ENCODE assay signal across 24 cellular contexts in genomic region chr6:70325009-70325408, GRCh38. TPM values are rescaled to one million over a fixed set of nuclear protein-coding genes. Genes with fewer than 3 reads are reported as not detected.
DNase-seq lines count a peak whose midpoint lies in the region; ATAC-seq, FAIRE-seq and TF ChIP-seq lines count a peak whose summit lies in the region.
"Had no signal": no experiment of that assay in that cellular context is flagged by ENCODE, and none has a peak within 500 bp of the region (broad histone marks: within the 10 kb centered on the region; RNA-seq: fewer than 3 reads in every experiment).

No MANE protein-coding gene starts in this region.

- no peak overlapping the region for H3K4me3 ChIP-seq in BLaER1 treated with 17β-estradiol and CSF1 and Interleukin-3, amounts not matched to agents 10 nM and 100 nM
- no peak overlapping the region for H3K4me3 ChIP-seq in Loucy (ENCODE audit: low read length, poor library complexity, severe bottlenecking)
- H3K4me3 ChIP-seq: A549, GM12878 had no signal

- no peak overlapping the region for H3K4me3 Mint-ChIP-seq in mesothelial cell of epicardium
- H3K4me3 Mint-ChIP-seq: CD4-positive, CD25-positive, alpha-beta regulatory T cell; CD8-positive, alpha-beta T cell had no signal

- no peaks in the 10 kb centered on the region for H3K79me2 ChIP-seq in Loucy (ENCODE audit: insufficient read depth, low read length)

- H4K20me1 ChIP-seq in BLaER1 treated with 17β-estradiol and CSF1 and Interleukin-3, amounts not matched to agents 10 nM and 100 nM: no peaks in the 10 kb centered on the region
- no peaks in the 10 kb centered on the region for H4K20me1 ChIP-seq in Loucy (ENCODE audit: insufficient read depth, low read length, poor library complexity, severe bottlenecking)

- no peaks in the 10 kb centered on the region for H3K36me3 Mint-ChIP-seq in mesothelial cell of epicardium
- H3K36me3 Mint-ChIP-seq: CD4-positive, CD25-positive, alpha-beta regulatory T cell; CD8-positive, alpha-beta T cell had no signal

- TF ChIP-seq CTCF in Loucy (conservative IDR thresholded peaks at IDR 0.05; ENCODE audit: low read length) (no peak), mesothelial cell of epicardium (IDR thresholded peaks at IDR 0.05; ENCODE audit: unreplicated experiment) (no peak)

- peak overlapping the region; percentile 78 for H2AFZ ChIP-seq in Loucy (ENCODE audit: low read length)

- H3K9me3 Mint-ChIP-seq in mesothelial cell of epicardium: no peaks in the 10 kb centered on the region
- H3K9me3 Mint-ChIP-seq: CD4-positive, CD25-positive, alpha-beta regulatory T cell; CD8-positive, alpha-beta T cell had no signal

- H3K9ac ChIP-seq in BLaER1 treated with 17β-estradiol and CSF1 and Interleukin-3, amounts not matched to agents 10 nM and 100 nM: no peak overlapping the region
- H3K9ac ChIP-seq in Loucy (ENCODE audit: low read depth, low read length, poor library complexity, severe bottlenecking): no peak overlapping the region

- no peak for ATAC-seq in GM18517 (IDR thresholded peaks at IDR 0.05; ENCODE audit: unreplicated experiment)
- no peak for ATAC-seq in HG03280 (IDR thresholded peaks at IDR 0.05; ENCODE audit: unreplicated experiment)
- ATAC-seq: A549; CD8-positive, alpha-beta T cell; GM12878 had no signal

- H3K9me3 ChIP-seq in BLaER1 treated with 17β-estradiol and CSF1 and Interleukin-3, amounts not matched to agents 10 nM and 100 nM (replicated peaks in 1 of 11): no peaks in the 10 kb centered on the region
- no peaks in the 10 kb centered on the region for H3K9me3 ChIP-seq in Loucy (ENCODE audit: insufficient read depth, low read depth, low read length)
- H3K9me3 ChIP-seq: A549, BE2C, Caco-2 had no signal

- H3K4me1 Mint-ChIP-seq in mesothelial cell of epicardium: peaks cover 19% of the 10 kb centered on the region
- H3K4me1 Mint-ChIP-seq: CD4-positive, CD25-positive, alpha-beta regulatory T cell had no signal

- FAIRE-seq in GM19239 (lab: Jason Lieb, UNC): no peak
- FAIRE-seq: A549, GM12878, H54 had no signal

- peaks cover 0 to 19% (median 8%) of the 10 kb centered on the region in 10 experiments; a peak in 9 of 20 replicates for H3K4me1 ChIP-seq in BLaER1 treated with 17β-estradiol and CSF1 and Interleukin-3, amounts not matched to agents 10 nM and 100 nM
- H3K4me1 ChIP-seq in Loucy (ENCODE audit: insufficient read depth, low read length, poor library complexity, severe bottlenecking): peaks cover 27% of the 10 kb centered on the region
- H3K4me1 ChIP-seq: A549, BE2C, Caco-2 had no signal

- H3F3A ChIP-seq in Loucy (ENCODE audit: low read depth): no peaks in the 10 kb centered on the region

- peak overlapping the region; percentile 85 for H3K27ac Mint-ChIP-seq in mesothelial cell of epicardium
- H3K27ac Mint-ChIP-seq: CD4-positive, CD25-positive, alpha-beta regulatory T cell; CD8-positive, alpha-beta T cell had no signal

- H3K27me3 ChIP-seq in BLaER1 treated with 17β-estradiol and CSF1 and Interleukin-3, amounts not matched to agents 10 nM and 100 nM: no peaks in the 10 kb centered on the region
- H3K27me3 ChIP-seq in Loucy (ENCODE audit: insufficient read depth, low read length, poor library complexity, severe bottlenecking): no peaks in the 10 kb centered on the region

- H3K27ac ChIP-seq in BLaER1 treated with 17β-estradiol and CSF1 and Interleukin-3, amounts not matched to agents 10 nM and 100 nM: no peak overlapping the region
- H3K27ac ChIP-seq: A549, C4-2B had no signal

- no peaks in the 10 kb centered on the region for H3K9me2 ChIP-seq in Loucy (replicated peaks; ENCODE audit: low read depth, low read length)

- peak overlapping the region in 6 of 11 experiments; percentile 11 to 50 (median 36); a peak in 8 of 22 replicates for H3K4me2 ChIP-seq in BLaER1 treated with 17β-estradiol and CSF1 and Interleukin-3, amounts not matched to agents 10 nM and 100 nM
- H3K4me2 ChIP-seq in Loucy (ENCODE audit: low read depth, low read length, poor library complexity, severe bottlenecking): peak overlapping the region; percentile 55
- H3K4me2 ChIP-seq: A549 had no signal

- H3K27me3 Mint-ChIP-seq in mesothelial cell of epicardium (ENCODE audit: low read depth): peaks cover 5% of the 10 kb centered on the region

- DNase-seq in mesothelial cell of epicardium (ENCODE audit: low spot score in 2 of 2, unreplicated experiment in 2 of 2): no peak
- DNase-seq in NOMO-1 (lab: John Stamatoyannopoulos, UW; ENCODE audit: unreplicated experiment in 2 of 2): no peak
- DNase-seq in GM19239 (ENCODE audit: insufficient read length, low spot score): no peak
- DNase-seq: 8988T; ACHN; AML-193; BE2C; Caco-2; CD4-positive, CD25-positive, alpha-beta regulatory T cell; CD8-positive, alpha-beta T cell; DMS153; DMS79; EL; GDM1; GOT3; HCEC 1CT had no signal

- no peaks in the 10 kb centered on the region for H3K36me3 ChIP-seq in BLaER1 treated with 17β-estradiol and CSF1 and Interleukin-3, amounts not matched to agents 10 nM and 100 nM
- H3K36me3 ChIP-seq in Loucy (ENCODE audit: insufficient read depth, low read length): no peaks in the 10 kb centered on the region
- H3K36me3 ChIP-seq: BE2C had no signal

RNA-seq across cellular contexts. Expression of gene COL9A1, which starts 22.1 kb away (rescaled TPM):
- 8.1 to 9.1 TPM (median 8.7 TPM) in 3 replicates for total RNA-seq in mesothelial cell of epicardium
- total RNA-seq: Caco-2; CD4-positive, CD25-positive, alpha-beta regulatory T cell; CD8-positive, alpha-beta T cell; GM12878 had no signal
